In the genomic region with DNA sequence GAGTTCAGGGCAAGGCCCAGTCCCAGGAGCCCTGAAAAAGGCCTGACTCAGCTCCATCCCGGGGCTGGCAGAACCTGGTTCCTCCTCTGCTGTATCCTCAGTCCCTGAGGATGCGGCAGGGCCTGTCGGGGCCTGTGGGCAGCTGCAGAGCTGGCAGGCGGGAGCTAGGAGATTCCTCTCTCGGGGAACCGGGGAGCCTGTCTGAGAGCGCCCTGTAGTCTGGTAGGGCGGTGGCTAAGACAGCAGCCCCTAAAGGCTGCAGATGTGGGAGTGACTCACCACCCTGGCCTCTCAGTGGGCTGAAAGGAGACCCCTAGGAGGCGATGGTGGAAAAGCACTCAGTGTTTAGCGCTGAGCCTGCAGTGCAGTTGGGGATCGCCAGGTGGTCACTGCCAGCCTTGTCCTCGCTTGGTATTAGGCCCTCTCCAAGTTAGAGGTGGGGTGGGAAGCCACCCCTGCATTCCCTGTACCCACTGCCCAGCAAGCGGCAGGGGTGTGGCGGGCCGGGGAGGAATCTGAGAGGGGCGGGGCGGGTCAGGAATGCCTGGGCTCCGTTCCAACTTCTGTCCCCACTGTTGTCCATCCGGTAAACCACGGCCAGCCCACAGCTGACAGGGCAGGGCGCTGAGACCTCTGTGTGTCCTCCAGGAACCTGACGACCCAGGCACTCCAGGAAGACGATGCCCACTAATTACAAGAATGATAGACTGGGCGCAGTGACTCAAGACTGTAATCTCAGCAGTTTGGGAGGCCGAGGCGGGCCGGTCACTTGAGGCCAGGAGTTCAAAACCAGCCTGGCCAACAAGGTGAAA, we compare ENCODE assay signal across 1 cellular context.
A peak's percentile ranks its signal among the peaks of the same experiment; 100 is the strongest.
TF ChIP-seq lines count a peak whose summit lies in the region.

No MANE protein-coding gene starts in this region.

TF ChIP-seq in HepG2, 621 proteins besides CTCF, POLR2A, EP300 and RAD21 (continued from another document and continues in another):
- TF ChIP-seq, protein P1, sequence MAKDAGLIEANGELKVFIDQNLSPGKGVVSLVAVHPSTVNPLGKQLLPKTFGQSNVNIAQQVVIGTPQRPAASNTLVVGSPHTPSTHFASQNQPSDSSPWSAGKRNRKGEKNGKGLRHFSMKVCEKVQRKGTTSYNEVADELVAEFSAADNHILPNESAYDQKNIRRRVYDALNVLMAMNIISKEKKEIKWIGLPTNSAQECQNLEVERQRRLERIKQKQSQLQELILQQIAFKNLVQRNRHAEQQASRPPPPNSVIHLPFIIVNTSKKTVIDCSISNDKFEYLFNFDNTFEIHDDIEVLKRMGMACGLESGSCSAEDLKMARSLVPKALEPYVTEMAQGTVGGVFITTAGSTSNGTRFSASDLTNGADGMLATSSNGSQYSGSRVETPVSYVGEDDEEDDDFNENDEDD (CRISPR knock-in tag; IDR thresholded peaks at IDR 0.05; ENCODE audit: borderline replicate concordance), result peak; percentile 7; the same call in 1 of the 2 replicates
- TF ChIP-seq, protein P2, sequence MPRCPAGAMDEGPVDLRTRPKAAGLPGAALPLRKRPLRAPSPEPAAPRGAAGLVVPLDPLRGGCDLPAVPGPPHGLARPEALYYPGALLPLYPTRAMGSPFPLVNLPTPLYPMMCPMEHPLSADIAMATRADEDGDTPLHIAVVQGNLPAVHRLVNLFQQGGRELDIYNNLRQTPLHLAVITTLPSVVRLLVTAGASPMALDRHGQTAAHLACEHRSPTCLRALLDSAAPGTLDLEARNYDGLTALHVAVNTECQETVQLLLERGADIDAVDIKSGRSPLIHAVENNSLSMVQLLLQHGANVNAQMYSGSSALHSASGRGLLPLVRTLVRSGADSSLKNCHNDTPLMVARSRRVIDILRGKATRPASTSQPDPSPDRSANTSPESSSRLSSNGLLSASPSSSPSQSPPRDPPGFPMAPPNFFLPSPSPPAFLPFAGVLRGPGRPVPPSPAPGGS (CRISPR knock-in tag; IDR thresholded peaks at IDR 0.05), result 0 out of 2 replicates have a peak, but pooled peaks have one; percentile 30
- TF ChIP-seq, protein P3, sequence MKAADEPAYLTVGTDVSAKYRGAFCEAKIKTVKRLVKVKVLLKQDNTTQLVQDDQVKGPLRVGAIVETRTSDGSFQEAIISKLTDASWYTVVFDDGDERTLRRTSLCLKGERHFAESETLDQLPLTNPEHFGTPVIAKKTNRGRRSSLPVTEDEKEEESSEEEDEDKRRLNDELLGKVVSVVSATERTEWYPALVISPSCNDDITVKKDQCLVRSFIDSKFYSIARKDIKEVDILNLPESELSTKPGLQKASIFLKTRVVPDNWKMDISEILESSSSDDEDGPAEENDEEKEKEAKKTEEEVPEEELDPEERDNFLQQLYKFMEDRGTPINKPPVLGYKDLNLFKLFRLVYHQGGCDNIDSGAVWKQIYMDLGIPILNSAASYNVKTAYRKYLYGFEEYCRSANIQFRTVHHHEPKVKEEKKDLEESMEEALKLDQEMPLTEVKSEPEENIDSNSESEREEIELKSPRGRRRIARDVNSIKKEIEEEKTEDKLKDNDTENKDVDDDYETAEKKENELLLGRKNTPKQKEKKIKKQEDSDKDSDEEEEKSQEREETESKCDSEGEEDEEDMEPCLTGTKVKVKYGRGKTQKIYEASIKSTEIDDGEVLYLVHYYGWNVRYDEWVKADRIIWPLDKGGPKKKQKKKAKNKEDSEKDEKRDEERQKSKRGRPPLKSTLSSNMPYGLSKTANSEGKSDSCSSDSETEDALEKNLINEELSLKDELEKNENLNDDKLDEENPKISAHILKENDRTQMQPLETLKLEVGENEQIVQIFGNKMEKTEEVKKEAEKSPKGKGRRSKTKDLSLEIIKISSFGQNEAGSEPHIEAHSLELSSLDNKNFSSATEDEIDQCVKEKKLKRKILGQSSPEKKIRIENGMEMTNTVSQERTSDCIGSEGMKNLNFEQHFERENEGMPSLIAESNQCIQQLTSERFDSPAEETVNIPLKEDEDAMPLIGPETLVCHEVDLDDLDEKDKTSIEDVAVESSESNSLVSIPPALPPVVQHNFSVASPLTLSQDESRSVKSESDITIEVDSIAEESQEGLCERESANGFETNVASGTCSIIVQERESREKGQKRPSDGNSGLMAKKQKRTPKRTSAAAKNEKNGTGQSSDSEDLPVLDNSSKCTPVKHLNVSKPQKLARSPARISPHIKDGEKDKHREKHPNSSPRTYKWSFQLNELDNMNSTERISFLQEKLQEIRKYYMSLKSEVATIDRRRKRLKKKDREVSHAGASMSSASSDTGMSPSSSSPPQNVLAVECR (CRISPR knock-in tag; IDR thresholded peaks at IDR 0.05; ENCODE audit: borderline replicate concordance), result peak; percentile 39; the same call in 1 of the 2 replicates
- TF ChIP-seq ZNF605 (CRISPR knock-in tag; IDR thresholded peaks at IDR 0.05) (no peak; the same call in 1 of the 2 replicates), CBX1 (IDR thresholded peaks at IDR 0.05; ENCODE audit: low read depth) (peak; percentile 81), ZNF101 (CRISPR knock-in tag; IDR thresholded peaks at IDR 0.05; ENCODE audit: borderline replicate concordance, low read depth) (no peak), TEAD3 (CRISPR knock-in tag; optimal IDR thresholded peaks at IDR 0.05; ENCODE audit: borderline replicate concordance) (peak; percentile 95), CC2D1A (CRISPR knock-in tag; IDR thresholded peaks at IDR 0.05) (no peak), MXD4 (CRISPR knock-in tag; IDR thresholded peaks at IDR 0.05) (no peak), ZNF773 (CRISPR knock-in tag; IDR thresholded peaks at IDR 0.05; ENCODE audit: borderline replicate concordance) (no peak), ZNF547 (CRISPR knock-in tag; IDR thresholded peaks at IDR 0.05) (no peak), ZNF292 (CRISPR knock-in tag; IDR thresholded peaks at IDR 0.05; ENCODE audit: borderline replicate concordance, low read depth) (peak; percentile 76; the same call in 1 of the 2 replicates), ZNF333 (CRISPR knock-in tag; IDR thresholded peaks at IDR 0.05; ENCODE audit: borderline replicate concordance) (no peak), NFRKB (IDR thresholded peaks at IDR 0.05) (no peak)
- TF ChIP-seq, protein P4, sequence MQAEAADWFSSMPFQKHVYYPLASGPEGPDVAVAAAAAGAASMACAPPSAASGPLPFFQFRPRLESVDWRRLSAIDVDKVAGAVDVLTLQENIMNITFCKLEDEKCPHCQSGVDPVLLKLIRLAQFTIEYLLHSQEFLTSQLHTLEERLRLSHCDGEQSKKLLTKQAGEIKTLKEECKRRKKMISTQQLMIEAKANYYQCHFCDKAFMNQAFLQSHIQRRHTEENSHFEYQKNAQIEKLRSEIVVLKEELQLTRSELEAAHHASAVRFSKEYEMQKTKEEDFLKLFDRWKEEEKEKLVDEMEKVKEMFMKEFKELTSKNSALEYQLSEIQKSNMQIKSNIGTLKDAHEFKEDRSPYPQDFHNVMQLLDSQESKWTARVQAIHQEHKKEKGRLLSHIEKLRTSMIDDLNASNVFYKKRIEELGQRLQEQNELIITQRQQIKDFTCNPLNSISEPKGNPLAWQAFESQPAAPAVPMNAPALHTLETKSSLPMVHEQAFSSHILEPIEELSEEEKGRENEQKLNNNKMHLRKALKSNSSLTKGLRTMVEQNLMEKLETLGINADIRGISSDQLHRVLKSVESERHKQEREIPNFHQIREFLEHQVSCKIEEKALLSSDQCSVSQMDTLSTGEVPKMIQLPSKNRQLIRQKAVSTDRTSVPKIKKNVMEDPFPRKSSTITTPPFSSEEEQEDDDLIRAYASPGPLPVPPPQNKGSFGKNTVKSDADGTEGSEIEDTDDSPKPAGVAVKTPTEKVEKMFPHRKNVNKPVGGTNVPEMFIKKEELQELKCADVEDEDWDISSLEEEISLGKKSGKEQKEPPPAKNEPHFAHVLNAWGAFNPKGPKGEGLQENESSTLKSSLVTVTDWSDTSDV (CRISPR knock-in tag; IDR thresholded peaks at IDR 0.05), result no peak
- TF ChIP-seq, protein P5, sequence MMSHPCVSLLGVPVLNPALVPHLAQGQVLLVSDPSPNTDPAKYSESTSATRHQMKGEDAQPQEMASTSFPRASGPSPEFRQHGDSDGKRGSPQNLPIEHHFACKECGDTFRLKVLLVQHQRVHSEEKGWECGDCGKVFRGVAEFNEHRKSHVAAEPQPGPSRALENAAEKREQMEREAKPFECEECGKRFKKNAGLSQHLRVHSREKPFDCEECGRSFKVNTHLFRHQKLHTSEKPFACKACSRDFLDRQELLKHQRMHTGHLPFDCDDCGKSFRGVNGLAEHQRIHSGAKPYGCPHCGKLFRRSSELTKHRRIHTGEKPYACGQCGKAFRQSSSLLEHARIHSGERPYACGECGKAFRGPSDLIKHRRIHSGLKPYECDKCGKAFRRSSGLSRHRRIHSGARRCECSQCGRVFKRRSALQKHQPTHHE (CRISPR knock-in tag; IDR thresholded peaks at IDR 0.05; ENCODE audit: borderline replicate concordance), result no peak
- TF ChIP-seq, protein P6, sequence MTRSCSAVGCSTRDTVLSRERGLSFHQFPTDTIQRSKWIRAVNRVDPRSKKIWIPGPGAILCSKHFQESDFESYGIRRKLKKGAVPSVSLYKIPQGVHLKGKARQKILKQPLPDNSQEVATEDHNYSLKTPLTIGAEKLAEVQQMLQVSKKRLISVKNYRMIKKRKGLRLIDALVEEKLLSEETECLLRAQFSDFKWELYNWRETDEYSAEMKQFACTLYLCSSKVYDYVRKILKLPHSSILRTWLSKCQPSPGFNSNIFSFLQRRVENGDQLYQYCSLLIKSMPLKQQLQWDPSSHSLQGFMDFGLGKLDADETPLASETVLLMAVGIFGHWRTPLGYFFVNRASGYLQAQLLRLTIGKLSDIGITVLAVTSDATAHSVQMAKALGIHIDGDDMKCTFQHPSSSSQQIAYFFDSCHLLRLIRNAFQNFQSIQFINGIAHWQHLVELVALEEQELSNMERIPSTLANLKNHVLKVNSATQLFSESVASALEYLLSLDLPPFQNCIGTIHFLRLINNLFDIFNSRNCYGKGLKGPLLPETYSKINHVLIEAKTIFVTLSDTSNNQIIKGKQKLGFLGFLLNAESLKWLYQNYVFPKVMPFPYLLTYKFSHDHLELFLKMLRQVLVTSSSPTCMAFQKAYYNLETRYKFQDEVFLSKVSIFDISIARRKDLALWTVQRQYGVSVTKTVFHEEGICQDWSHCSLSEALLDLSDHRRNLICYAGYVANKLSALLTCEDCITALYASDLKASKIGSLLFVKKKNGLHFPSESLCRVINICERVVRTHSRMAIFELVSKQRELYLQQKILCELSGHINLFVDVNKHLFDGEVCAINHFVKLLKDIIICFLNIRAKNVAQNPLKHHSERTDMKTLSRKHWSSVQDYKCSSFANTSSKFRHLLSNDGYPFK (CRISPR knock-in tag; IDR thresholded peaks at IDR 0.05; ENCODE audit: borderline replicate concordance), result peak; percentile 31; the same call in 1 of the 2 replicates
- TF ChIP-seq, protein P7, sequence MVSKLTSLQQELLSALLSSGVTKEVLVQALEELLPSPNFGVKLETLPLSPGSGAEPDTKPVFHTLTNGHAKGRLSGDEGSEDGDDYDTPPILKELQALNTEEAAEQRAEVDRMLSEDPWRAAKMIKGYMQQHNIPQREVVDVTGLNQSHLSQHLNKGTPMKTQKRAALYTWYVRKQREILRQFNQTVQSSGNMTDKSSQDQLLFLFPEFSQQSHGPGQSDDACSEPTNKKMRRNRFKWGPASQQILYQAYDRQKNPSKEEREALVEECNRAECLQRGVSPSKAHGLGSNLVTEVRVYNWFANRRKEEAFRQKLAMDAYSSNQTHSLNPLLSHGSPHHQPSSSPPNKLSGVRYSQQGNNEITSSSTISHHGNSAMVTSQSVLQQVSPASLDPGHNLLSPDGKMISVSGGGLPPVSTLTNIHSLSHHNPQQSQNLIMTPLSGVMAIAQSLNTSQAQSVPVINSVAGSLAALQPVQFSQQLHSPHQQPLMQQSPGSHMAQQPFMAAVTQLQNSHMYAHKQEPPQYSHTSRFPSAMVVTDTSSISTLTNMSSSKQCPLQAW (CRISPR knock-in tag; IDR thresholded peaks at IDR 0.05), result peak; percentile 56
- TF ChIP-seq, protein P8, sequence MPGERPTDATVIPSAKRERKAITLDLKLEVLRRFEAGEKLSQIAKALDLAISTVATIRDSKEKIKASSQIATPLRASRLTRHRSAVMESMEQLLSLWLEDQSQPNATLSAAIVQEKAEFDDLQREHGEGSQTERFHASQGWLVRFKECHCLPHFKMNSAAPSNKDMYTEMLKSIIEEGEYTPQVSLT (CRISPR knock-in tag; IDR thresholded peaks at IDR 0.05; ENCODE audit: borderline replicate concordance, low read depth), result no peak
- TF ChIP-seq, protein P9, sequence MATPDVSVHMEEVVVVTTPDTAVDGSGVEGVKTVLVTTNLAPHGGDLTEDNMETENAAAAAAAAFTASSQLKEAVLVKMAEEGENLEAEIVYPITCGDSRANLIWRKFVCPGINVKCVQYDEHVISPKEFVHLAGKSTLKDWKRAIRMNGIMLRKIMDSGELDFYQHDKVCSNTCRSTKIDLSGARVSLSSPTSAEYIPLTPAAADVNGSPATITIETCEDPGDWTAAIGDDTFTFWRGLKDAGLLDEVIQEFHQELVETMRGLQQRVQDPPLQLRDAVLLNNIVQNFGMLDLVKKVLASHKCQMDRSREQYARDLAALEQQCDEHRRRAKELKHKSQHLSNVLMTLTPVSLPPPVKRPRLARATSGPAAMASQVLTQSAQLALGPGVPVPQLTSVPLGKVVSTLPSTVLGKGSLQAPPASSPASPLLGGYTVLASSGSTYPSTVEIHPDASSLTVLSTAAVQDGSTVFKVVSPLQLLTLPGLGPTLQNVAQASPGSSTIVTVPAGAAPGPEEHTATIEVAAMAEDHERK (CRISPR knock-in tag; IDR thresholded peaks at IDR 0.05; ENCODE audit: low read depth), result no peak
- TF ChIP-seq, protein P10, sequence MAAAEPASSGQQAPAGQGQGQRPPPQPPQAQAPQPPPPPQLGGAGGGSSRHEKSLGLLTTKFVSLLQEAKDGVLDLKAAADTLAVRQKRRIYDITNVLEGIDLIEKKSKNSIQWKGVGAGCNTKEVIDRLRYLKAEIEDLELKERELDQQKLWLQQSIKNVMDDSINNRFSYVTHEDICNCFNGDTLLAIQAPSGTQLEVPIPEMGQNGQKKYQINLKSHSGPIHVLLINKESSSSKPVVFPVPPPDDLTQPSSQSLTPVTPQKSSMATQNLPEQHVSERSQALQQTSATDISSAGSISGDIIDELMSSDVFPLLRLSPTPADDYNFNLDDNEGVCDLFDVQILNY (CRISPR knock-in tag; conservative IDR thresholded peaks at IDR 0.05), result no peak
- TF ChIP-seq, protein P11, sequence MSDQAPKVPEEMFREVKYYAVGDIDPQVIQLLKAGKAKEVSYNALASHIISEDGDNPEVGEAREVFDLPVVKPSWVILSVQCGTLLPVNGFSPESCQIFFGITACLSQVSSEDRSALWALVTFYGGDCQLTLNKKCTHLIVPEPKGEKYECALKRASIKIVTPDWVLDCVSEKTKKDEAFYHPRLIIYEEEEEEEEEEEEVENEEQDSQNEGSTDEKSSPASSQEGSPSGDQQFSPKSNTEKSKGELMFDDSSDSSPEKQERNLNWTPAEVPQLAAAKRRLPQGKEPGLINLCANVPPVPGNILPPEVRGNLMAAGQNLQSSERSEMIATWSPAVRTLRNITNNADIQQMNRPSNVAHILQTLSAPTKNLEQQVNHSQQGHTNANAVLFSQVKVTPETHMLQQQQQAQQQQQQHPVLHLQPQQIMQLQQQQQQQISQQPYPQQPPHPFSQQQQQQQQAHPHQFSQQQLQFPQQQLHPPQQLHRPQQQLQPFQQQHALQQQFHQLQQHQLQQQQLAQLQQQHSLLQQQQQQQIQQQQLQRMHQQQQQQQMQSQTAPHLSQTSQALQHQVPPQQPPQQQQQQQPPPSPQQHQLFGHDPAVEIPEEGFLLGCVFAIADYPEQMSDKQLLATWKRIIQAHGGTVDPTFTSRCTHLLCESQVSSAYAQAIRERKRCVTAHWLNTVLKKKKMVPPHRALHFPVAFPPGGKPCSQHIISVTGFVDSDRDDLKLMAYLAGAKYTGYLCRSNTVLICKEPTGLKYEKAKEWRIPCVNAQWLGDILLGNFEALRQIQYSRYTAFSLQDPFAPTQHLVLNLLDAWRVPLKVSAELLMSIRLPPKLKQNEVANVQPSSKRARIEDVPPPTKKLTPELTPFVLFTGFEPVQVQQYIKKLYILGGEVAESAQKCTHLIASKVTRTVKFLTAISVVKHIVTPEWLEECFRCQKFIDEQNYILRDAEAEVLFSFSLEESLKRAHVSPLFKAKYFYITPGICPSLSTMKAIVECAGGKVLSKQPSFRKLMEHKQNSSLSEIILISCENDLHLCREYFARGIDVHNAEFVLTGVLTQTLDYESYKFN (CRISPR knock-in tag; conservative IDR thresholded peaks at IDR 0.05), result peak; percentile 43
